1 cellular context compared by ENCODE assay signal in the genomic region with DNA sequence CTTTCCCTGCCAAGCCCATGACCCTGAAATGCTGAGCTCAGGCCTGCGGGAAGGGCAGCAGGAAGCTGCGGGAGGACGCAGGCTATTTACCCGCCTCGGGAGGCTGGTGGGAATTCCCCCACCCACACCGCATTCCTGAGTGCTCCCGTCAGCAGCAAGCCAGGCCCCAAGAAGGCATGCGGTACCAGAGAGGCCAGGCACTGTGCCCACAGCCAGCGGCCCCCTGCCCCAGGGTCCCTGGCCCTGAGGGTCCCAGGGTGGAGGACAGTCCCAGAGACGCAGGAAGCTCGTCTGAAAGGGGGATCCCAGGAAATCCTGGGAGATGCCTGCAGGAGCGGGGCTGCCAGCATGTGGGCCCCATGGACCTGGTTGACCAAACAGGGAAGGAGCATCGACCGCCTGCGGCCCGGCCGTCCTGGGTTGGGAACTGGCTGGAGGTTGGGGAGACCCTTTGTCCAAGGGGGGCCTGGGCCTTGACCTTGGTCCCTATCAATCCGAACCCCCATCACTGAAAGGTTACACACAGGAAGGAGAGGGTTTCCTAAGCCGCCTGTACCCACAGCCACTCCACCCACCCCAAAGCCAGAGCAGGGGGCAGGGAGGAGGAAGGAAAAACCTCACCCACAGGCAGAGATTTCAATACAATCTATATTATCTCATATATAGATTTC.
TF ChIP-seq lines count a peak whose summit lies in the region.

No MANE protein-coding gene starts in this region.

TF ChIP-seq in HepG2, 621 proteins besides CTCF, POLR2A, EP300 and RAD21 (continued from another document and continues in another):
- TF ChIP-seq, protein P1, sequence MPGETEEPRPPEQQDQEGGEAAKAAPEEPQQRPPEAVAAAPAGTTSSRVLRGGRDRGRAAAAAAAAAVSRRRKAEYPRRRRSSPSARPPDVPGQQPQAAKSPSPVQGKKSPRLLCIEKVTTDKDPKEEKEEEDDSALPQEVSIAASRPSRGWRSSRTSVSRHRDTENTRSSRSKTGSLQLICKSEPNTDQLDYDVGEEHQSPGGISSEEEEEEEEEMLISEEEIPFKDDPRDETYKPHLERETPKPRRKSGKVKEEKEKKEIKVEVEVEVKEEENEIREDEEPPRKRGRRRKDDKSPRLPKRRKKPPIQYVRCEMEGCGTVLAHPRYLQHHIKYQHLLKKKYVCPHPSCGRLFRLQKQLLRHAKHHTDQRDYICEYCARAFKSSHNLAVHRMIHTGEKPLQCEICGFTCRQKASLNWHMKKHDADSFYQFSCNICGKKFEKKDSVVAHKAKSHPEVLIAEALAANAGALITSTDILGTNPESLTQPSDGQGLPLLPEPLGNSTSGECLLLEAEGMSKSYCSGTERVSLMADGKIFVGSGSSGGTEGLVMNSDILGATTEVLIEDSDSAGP (CRISPR knock-in tag; IDR thresholded peaks at IDR 0.05; ENCODE audit: borderline replicate concordance): peak; percentile 81; the same call in 1 of the 2 replicates
- TF ChIP-seq, protein P2, sequence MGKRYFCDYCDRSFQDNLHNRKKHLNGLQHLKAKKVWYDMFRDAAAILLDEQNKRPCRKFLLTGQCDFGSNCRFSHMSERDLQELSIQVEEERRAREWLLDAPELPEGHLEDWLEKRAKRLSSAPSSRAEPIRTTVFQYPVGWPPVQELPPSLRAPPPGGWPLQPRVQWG (CRISPR knock-in tag; IDR thresholded peaks at IDR 0.05; ENCODE audit: borderline replicate concordance, low read depth): no peak
- TF ChIP-seq KMT2A (CRISPR knock-in tag; IDR thresholded peaks at IDR 0.05) (no peak), MZF1 (CRISPR knock-in tag; IDR thresholded peaks at IDR 0.05; ENCODE audit: borderline replicate concordance) (0 out of 2 replicates have a peak, but pooled peaks have one; percentile 76), RAD51 (IDR thresholded peaks at IDR 0.05; ENCODE audit: borderline replicate concordance) (no peak), FIP1L1 (IDR thresholded peaks at IDR 0.05; ENCODE audit: borderline replicate concordance, insufficient read depth, low read depth, low read length) (no peak), HNRNPK (IDR thresholded peaks at IDR 0.05; ENCODE audit: low read depth, low read length, poor library complexity, severe bottlenecking) (no peak), JUNB (CRISPR knock-in tag; IDR thresholded peaks at IDR 0.05; ENCODE audit: borderline replicate concordance) (peak; percentile 83; the same call in 1 of the 2 replicates), ZFP41 (CRISPR knock-in tag; IDR thresholded peaks at IDR 0.05; ENCODE audit: borderline replicate concordance) (0 out of 2 replicates have a peak, but pooled peaks have one; percentile 27), TEAD3 (CRISPR knock-in tag; optimal IDR thresholded peaks at IDR 0.05; ENCODE audit: borderline replicate concordance) (peak; percentile 98), RXRB (CRISPR knock-in tag; IDR thresholded peaks at IDR 0.05; ENCODE audit: borderline replicate concordance) (peak; percentile 75; the same call in 1 of the 2 replicates), ZBTB39 (CRISPR knock-in tag; IDR thresholded peaks at IDR 0.05) (0 out of 2 replicates have a peak, but pooled peaks have one; percentile 46), RBFOX2 (IDR thresholded peaks at IDR 0.05; ENCODE audit: low read depth, low read length) (peak; percentile 56; the same call in 1 of the 2 replicates), SIX1 (CRISPR knock-in tag; IDR thresholded peaks at IDR 0.05; ENCODE audit: borderline replicate concordance) (no peak), ZNF354B (CRISPR knock-in tag; IDR thresholded peaks at IDR 0.05) (no peak), ZNF609 (CRISPR knock-in tag; IDR thresholded peaks at IDR 0.05; ENCODE audit: borderline replicate concordance) (peak; percentile 65; the same call in 1 of the 2 replicates), KIAA2018 (CRISPR knock-in tag; IDR thresholded peaks at IDR 0.05; ENCODE audit: borderline replicate concordance) (no peak), BRCA1 (CRISPR knock-in tag; IDR thresholded peaks at IDR 0.05) (no peak), IKZF4 (CRISPR knock-in tag; IDR thresholded peaks at IDR 0.05; ENCODE audit: borderline replicate concordance, low read depth, not compliant biosample characterization) (peak; percentile 59), FUBP1 (CRISPR knock-in tag; IDR thresholded peaks at IDR 0.05; ENCODE audit: borderline replicate concordance) (no peak), FOXA3 (CRISPR knock-in tag; IDR thresholded peaks at IDR 0.05) (peak; percentile 80), MTF2 (CRISPR knock-in tag; IDR thresholded peaks at IDR 0.05; ENCODE audit: borderline replicate concordance) (no peak), RXRA (CRISPR knock-in tag; IDR thresholded peaks at IDR 0.05) (peak; percentile 49), ZNF589 (CRISPR knock-in tag; conservative IDR thresholded peaks at IDR 0.05) (no peak), MTA3 (CRISPR knock-in tag; IDR thresholded peaks at IDR 0.05) (no peak), SOX13 (IDR thresholded peaks at IDR 0.05) (no peak), SOX13 (CRISPR knock-in tag; conservative IDR thresholded peaks at IDR 0.05 in 1 of 2, IDR thresholded peaks at IDR 0.05 in 1 of 2) (peak in 1 of 2 experiments; percentile 54; a peak in 1 of 4 replicates)
- TF ChIP-seq, protein P3, sequence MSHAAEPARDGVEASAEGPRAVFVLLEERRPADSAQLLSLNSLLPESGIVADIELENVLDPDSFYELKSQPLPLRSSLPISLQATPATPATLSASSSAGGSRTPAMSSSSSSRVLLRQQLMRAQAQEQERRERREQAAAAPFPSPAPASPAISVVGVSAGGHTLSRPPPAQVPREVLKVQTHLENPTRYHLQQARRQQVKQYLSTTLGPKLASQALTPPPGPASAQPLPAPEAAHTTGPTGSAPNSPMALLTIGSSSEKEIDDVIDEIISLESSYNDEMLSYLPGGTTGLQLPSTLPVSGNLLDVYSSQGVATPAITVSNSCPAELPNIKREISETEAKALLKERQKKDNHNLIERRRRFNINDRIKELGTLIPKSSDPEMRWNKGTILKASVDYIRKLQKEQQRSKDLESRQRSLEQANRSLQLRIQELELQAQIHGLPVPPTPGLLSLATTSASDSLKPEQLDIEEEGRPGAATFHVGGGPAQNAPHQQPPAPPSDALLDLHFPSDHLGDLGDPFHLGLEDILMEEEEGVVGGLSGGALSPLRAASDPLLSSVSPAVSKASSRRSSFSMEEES (CRISPR knock-in tag; IDR thresholded peaks at IDR 0.05): peak; percentile 62
- TF ChIP-seq, protein P4, sequence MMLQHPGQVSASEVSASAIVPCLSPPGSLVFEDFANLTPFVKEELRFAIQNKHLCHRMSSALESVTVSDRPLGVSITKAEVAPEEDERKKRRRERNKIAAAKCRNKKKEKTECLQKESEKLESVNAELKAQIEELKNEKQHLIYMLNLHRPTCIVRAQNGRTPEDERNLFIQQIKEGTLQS (CRISPR knock-in tag; IDR thresholded peaks at IDR 0.05): peak; percentile 99
